In the genomic region with DNA sequence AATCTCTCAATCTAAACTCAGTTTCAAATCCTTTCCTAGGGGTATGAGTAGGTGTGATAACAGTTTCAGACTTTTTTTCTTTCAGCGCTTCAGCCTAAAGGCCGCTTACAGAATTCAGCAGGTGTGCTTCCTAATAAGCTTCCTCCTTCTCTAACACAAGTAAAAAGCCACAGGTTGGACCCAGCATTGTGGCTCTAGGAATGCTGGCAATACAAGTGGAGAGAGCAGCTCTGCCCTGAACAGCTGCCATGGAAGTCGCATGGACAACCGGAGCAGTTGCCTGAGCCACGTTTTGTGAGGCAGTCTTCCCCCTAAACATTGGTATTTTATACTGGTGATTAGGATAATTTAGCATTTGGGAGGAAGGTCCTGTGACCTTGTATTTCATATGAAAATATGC, we compare ENCODE assay signal across 1 cellular context.
TF ChIP-seq lines count a peak whose summit lies in the region.

No MANE protein-coding gene starts in this region.

TF ChIP-seq in GM23338, 12 proteins besides CTCF, POLR2A, EP300 and RAD21 (continued from another document):
- TF ChIP-seq ZNF462 (CRISPR knock-in tag; IDR thresholded peaks at IDR 0.05) (no peak), STAT1 (IDR thresholded peaks at IDR 0.05; ENCODE audit: unreplicated experiment) (no peak), POLR2AphosphoS5 (IDR thresholded peaks at IDR 0.05; ENCODE audit: low read depth) (no peak), CREB1 (CRISPR knock-in tag; IDR thresholded peaks at IDR 0.05; ENCODE audit: low read depth) (no peak), ETS1 (IDR thresholded peaks at IDR 0.05) (no peak), JUNB (IDR thresholded peaks at IDR 0.05; ENCODE audit: unreplicated experiment) (no peak), ZNF114 (CRISPR knock-in tag; IDR thresholded peaks at IDR 0.05) (no peak), EZH2phosphoT487 (IDR thresholded peaks at IDR 0.05; ENCODE audit: unreplicated experiment) (no peak), ZNF331 (CRISPR knock-in tag; IDR thresholded peaks at IDR 0.05; ENCODE audit: low read depth) (no peak)
- TF ChIP-seq, protein P1, sequence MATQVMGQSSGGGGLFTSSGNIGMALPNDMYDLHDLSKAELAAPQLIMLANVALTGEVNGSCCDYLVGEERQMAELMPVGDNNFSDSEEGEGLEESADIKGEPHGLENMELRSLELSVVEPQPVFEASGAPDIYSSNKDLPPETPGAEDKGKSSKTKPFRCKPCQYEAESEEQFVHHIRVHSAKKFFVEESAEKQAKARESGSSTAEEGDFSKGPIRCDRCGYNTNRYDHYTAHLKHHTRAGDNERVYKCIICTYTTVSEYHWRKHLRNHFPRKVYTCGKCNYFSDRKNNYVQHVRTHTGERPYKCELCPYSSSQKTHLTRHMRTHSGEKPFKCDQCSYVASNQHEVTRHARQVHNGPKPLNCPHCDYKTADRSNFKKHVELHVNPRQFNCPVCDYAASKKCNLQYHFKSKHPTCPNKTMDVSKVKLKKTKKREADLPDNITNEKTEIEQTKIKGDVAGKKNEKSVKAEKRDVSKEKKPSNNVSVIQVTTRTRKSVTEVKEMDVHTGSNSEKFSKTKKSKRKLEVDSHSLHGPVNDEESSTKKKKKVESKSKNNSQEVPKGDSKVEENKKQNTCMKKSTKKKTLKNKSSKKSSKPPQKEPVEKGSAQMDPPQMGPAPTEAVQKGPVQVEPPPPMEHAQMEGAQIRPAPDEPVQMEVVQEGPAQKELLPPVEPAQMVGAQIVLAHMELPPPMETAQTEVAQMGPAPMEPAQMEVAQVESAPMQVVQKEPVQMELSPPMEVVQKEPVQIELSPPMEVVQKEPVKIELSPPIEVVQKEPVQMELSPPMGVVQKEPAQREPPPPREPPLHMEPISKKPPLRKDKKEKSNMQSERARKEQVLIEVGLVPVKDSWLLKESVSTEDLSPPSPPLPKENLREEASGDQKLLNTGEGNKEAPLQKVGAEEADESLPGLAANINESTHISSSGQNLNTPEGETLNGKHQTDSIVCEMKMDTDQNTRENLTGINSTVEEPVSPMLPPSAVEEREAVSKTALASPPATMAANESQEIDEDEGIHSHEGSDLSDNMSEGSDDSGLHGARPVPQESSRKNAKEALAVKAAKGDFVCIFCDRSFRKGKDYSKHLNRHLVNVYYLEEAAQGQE (IDR thresholded peaks at IDR 0.05; ENCODE audit: unreplicated experiment), result no peak
